Comparison of ENCODE assay signal across 9 cellular contexts in the genomic region with DNA sequence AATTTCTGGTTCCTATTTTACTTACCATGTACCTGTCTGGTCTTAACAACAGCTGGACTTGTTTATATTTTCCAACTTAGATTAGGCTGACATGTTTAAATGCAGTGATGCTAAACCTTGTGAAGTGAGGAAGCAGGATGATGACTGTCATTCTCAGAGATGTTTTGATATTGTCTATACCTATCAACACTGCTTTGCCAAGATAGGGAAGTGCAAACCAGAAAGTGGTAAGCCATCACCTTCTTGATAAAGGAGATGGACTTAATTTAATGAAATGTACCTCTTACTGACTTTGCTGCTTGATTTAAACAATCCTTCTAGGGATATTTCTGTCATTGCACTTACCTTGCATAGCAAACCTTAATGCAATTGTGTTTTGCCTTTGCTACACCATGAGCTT. TPM values are rescaled to one million over a fixed set of nuclear protein-coding genes. Genes with fewer than 3 reads are reported as not detected.
DNase-seq lines count a peak whose midpoint lies in the region; ATAC-seq, FAIRE-seq and TF ChIP-seq lines count a peak whose summit lies in the region.
"Had no signal": no experiment of that assay in that cellular context is flagged by ENCODE, and none has a peak within 500 bp of the region (broad histone marks: within the 10 kb centered on the region; RNA-seq: fewer than 3 reads in every experiment).

No MANE protein-coding gene starts in this region.

- no peaks in the 10 kb centered on the region for H3K9me3 Mint-ChIP-seq in activated naive CD8-positive, alpha-beta T cell treated with anti-CD3 and anti-CD28 coated beads for 36 hours

- no peak for FAIRE-seq in kidney (lab: Jason Lieb, UNC)
- FAIRE-seq: islet of Langerhans had no signal

- H3K9me3 ChIP-seq in BE2C (no peaks in the 10 kb centered on the region), HEK293 (ENCODE audit: control insufficient read depth, insufficient read depth, low read depth, low read length) (no peaks in the 10 kb centered on the region), kidney (ENCODE audit: control insufficient read depth in 1 of 2, low read length in 2 of 2) (no peaks in the 10 kb centered on the region), psoas muscle (no peaks in the 10 kb centered on the region), prostate gland (no peaks in the 10 kb centered on the region)

- TF ChIP-seq CTCF in BE2C (IDR thresholded peaks at IDR 0.05; ENCODE audit: low read depth, low read length) (no peak), HEK293 (tag by site-specific recombination; IDR thresholded peaks at IDR 0.05) (no peak), kidney (IDR thresholded peaks at IDR 0.05; ENCODE audit: borderline replicate concordance, extremely low read depth, insufficient read depth) (no peak), psoas muscle (IDR thresholded peaks at IDR 0.05) (no peak), prostate gland (IDR thresholded peaks at IDR 0.05) (no peak)

- intact Hi-C loops in kidney (cut with DNase I) (no loop called here), psoas muscle (cut with DNase I) (no loop called here), prostate gland (cut with DNase I) (no loop called here)

- H3K9ac ChIP-seq in kidney (ENCODE audit: low read length in 2 of 2): no peak overlapping the region

- H3K36me3 ChIP-seq in BE2C (peaks cover 20% of the 10 kb centered on the region), HEK293 (ENCODE audit: control insufficient read depth in 2 of 2, insufficient read depth in 1 of 2, low read length in 2 of 2) (peaks cover 0 to 3% of the 10 kb centered on the region in 2 experiments; a peak in 1 of 3 replicates), kidney (ENCODE audit: control insufficient read depth in 1 of 2, insufficient read depth in 2 of 2, low read length in 2 of 2) (no peaks in the 10 kb centered on the region), psoas muscle (ENCODE audit: insufficient read depth in 1 of 2, low read depth in 1 of 2) (no peaks in the 10 kb centered on the region), prostate gland (no peaks in the 10 kb centered on the region)

- DNase-seq in BE2C: no peak
- DNase-seq in activated naive CD8-positive, alpha-beta T cell treated with anti-CD3 and anti-CD28 coated beads for 36 hours: no peak
- DNase-seq in kidney: no peak
- DNase-seq in psoas muscle: no peak
- DNase-seq in prostate gland (ENCODE audit: low spot score): no peak
- no peak for DNase-seq in NCI-H2196 (lab: John Stamatoyannopoulos, UW; ENCODE audit: unreplicated experiment)
- DNase-seq in effector CD8-positive, alpha-beta T cell (lab: John Stamatoyannopoulos, UW): no peak

- peak overlapping the region; percentile 73 for H3K4me3 Mint-ChIP-seq in activated naive CD8-positive, alpha-beta T cell treated with anti-CD3 and anti-CD28 coated beads for 36 hours

- H3K4me1 Mint-ChIP-seq in activated naive CD8-positive, alpha-beta T cell treated with anti-CD3 and anti-CD28 coated beads for 36 hours: peaks cover 21% of the 10 kb centered on the region

- no peak for ATAC-seq in psoas muscle

- no peak overlapping the region for H3K27ac Mint-ChIP-seq in activated naive CD8-positive, alpha-beta T cell treated with anti-CD3 and anti-CD28 coated beads for 36 hours

- H3K27me3 ChIP-seq in BE2C: no peaks in the 10 kb centered on the region
- peaks cover 0 to 14% (median 2%) of the 10 kb centered on the region in 3 donors for H3K27me3 ChIP-seq in psoas muscle (ENCODE audit: insufficient read depth in 3 of 3, low read length in 2 of 3)
- no peaks in the 10 kb centered on the region for H3K27me3 ChIP-seq in prostate gland (replicated peaks; ENCODE audit: insufficient read depth)

- TF ChIP-seq POLR2A in prostate gland (IDR thresholded peaks at IDR 0.05): no peak

- H3K4me1 ChIP-seq in BE2C (no peaks in the 10 kb centered on the region), HEK293 (ENCODE audit: control insufficient read depth, insufficient read depth, low read length) (peaks cover 6% of the 10 kb centered on the region; the same call in 1 of the 2 replicates), kidney (ENCODE audit: control insufficient read depth in 1 of 2, insufficient read depth in 1 of 2, low read depth in 1 of 2, low read length in 2 of 2) (peaks cover 0 to 6% of the 10 kb centered on the region in 2 donors), psoas muscle (peaks cover 5% of the 10 kb centered on the region), prostate gland (replicated peaks) (no peaks in the 10 kb centered on the region)

- POLR2A ChIA-PET in HEK293 (lab: Yijun Ruan, JAX): no interaction called here

- no peaks in the 10 kb centered on the region for H3K27me3 Mint-ChIP-seq in activated naive CD8-positive, alpha-beta T cell treated with anti-CD3 and anti-CD28 coated beads for 36 hours

- CTCF ChIA-PET in HEK293 (lab: Yijun Ruan, JAX): interaction anchor here (1.0 kb wide), 1 partner anchor 48 kb away, joined by 5 read pairs; no protein-coding TSS in a partner anchor

- peaks cover 15% of the 10 kb centered on the region for H3K36me3 Mint-ChIP-seq in activated naive CD8-positive, alpha-beta T cell treated with anti-CD3 and anti-CD28 coated beads for 36 hours

- H3K27ac ChIP-seq in HEK293 (ENCODE audit: extremely low read depth, low read depth, low read length): no peak overlapping the region
- H3K27ac ChIP-seq in kidney (ENCODE audit: low read depth in 2 of 2, low read length in 2 of 2): no peak overlapping the region
- no peak overlapping the region for H3K27ac ChIP-seq in psoas muscle
- H3K27ac ChIP-seq in prostate gland: no peak overlapping the region

- H3K4me3 ChIP-seq in BE2C (ENCODE audit: low read depth, low read length) (peak overlapping the region; percentile 71), HEK293 (ENCODE audit: low read depth, low read length) (peak overlapping the region; percentile 63), kidney (ENCODE audit: low read length in 2 of 2) (peak overlapping the region; percentile 21 to 80), psoas muscle (no peak overlapping the region), prostate gland (no peak overlapping the region)

TF ChIP-seq in HEK293, 187 proteins besides CTCF, POLR2A, EP300 and RAD21:
- TF ChIP-seq ZSCAN16 (tag by site-specific recombination; IDR thresholded peaks at IDR 0.05): no peak
- TF ChIP-seq ZNF664 (tag by site-specific recombination; IDR thresholded peaks at IDR 0.05): 0 out of 2 replicates have a peak, but pooled peaks have one; percentile 34
TF ChIP-seq in HEK293: peak in this region for 1.

RNA-seq across cellular contexts. Expression of a gene that starts 2.2 kb away (rescaled TPM):
- polyA plus RNA-seq in BE2C (2012; ENCODE audit: insufficient read depth, insufficient read length, low read depth): 63.6 TPM
- total RNA-seq in activated naive CD8-positive, alpha-beta T cell treated with anti-CD3 and anti-CD28 coated beads for 36 hours: 10 to 100 TPM; 21.7 to 21.9 TPM
- 36.7 TPM for total RNA-seq in kidney
- polyA plus RNA-seq in kidney (ENCODE audit: insufficient read depth, low read depth, low replicate concordance): 3.8 TPM
- 1 to 10 TPM; 2.8 to 9.8 (median 4.5) TPM for total RNA-seq in psoas muscle
- 1 to 10 TPM in 1 of 3 donors, under 1 TPM in 2; 0.55 to 2.1 (median 0.99) TPM for polyA plus RNA-seq in psoas muscle
- total RNA-seq in prostate gland: 10 to 100 TPM in 1 of 2 donors, 1 to 10 TPM in 1; 8.6 to 26.2 TPM

Comparison
In these comparisons a context has a peak if more than half of its experiments do, and no peak if none do; other contexts are left out.
1. H3K4me3 ChIP-seq: peak in BE2C (single experiment), HEK293 (single experiment) and kidney (2 of 2); none in psoas muscle (single experiment) and prostate gland (0 of 2).